ENCODE assay signal across 11 cellular contexts in the genomic region with DNA sequence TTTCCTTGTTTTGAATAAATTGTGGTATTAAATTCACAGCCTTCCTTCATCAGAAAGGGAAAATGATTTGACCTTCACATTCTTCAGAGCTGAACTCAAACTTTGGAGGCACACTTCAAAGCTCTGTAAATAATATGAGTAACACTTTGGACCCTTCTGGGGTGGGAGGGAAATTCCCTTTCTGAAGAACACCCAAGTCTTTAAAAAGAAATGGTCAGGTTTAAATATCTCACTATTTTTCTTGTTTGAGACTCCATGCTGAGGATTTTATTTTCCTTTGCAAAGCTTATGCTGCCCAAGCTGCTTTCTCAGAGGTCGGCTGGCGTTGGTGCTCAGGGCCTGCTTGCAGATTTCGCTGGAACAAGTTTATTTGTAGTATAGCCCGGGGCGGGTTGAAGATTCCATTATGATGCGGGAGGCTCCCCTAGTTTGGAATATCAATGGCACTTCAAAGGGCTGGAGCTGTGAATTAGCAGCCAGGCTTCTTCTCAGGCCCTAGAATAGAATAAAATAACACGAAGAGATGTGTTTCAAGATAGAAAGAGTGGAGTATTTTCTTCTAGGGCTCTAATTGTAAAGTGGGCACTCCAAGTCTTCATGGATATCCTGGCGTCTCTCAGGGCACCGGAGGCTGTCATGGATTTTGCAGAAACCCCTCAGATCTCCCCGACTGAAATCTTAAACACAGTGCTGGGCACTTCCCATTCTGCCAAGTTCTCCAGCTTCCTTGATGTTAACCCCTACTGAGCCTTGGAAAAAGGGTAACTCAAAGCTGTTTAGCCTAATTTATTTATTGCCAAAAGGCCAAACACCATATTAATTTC.
DNase-seq lines count a peak whose midpoint lies in the region; ATAC-seq, FAIRE-seq and TF ChIP-seq lines count a peak whose summit lies in the region.
"Had no signal": no experiment of that assay in that cellular context is flagged by ENCODE, and none has a peak within 500 bp of the region (broad histone marks: within the 10 kb centered on the region; RNA-seq: fewer than 3 reads in every experiment).

No MANE protein-coding gene starts in this region.

- no peak overlapping the region for H3K4me3 ChIP-seq in neural progenitor cell

- no peak overlapping the region for H3K27ac Mint-ChIP-seq in neural progenitor cell
- H3K27ac Mint-ChIP-seq: stimulated activated effector memory CD8-positive, alpha-beta T cell treated with anti-CD3 and anti-CD28 coated beads, Interleukin-12 subunit alpha, Interleukin-12 subunit beta, amount 100 ng/mL, for 72 hours; T-helper 1 cell treated with Interleukin-12 subunit alpha and Interleukin-12 subunit beta and Interleukin-4 antibody, amounts not matched to agents 30 μg/mL and 1 μg/mL, for 36 hours had no signal

- H3K9ac ChIP-seq in neural progenitor cell, result no peak overlapping the region

- CTCF ChIA-PET in HEK293T (lab: Yijun Ruan, JAX), result no interaction called here

- no peak overlapping the region for H3K27ac ChIP-seq in neural progenitor cell

- H3K4me3 Mint-ChIP-seq in neural progenitor cell, result no peak overlapping the region
- H3K4me3 Mint-ChIP-seq: stimulated activated effector memory CD8-positive, alpha-beta T cell treated with anti-CD3 and anti-CD28 coated beads, Interleukin-12 subunit alpha, Interleukin-12 subunit beta, amount 100 ng/mL, for 72 hours; T-helper 1 cell treated with Interleukin-12 subunit alpha and Interleukin-12 subunit beta and Interleukin-4 antibody, amounts not matched to agents 30 μg/mL and 1 μg/mL, for 36 hours had no signal

- peak overlapping the region; percentile 26 for H2AFZ ChIP-seq in neural progenitor cell (replicated peaks)

- H3K36me3 Mint-ChIP-seq in neural progenitor cell, result no peaks in the 10 kb centered on the region
- H3K36me3 Mint-ChIP-seq: stimulated activated effector memory CD8-positive, alpha-beta T cell treated with anti-CD3 and anti-CD28 coated beads, Interleukin-12 subunit alpha, Interleukin-12 subunit beta, amount 100 ng/mL, for 72 hours had no signal

- peaks cover 4% of the 10 kb centered on the region for H3K4me1 ChIP-seq in neural progenitor cell

- no peaks in the 10 kb centered on the region for H3K9me3 ChIP-seq in neural progenitor cell (ENCODE audit: low read depth)

- H3K9me3 Mint-ChIP-seq in neural progenitor cell, result peaks cover 2% of the 10 kb centered on the region
- H3K9me3 Mint-ChIP-seq: stimulated activated effector memory CD8-positive, alpha-beta T cell treated with anti-CD3 and anti-CD28 coated beads, Interleukin-12 subunit alpha, Interleukin-12 subunit beta, amount 100 ng/mL, for 72 hours; T-helper 1 cell treated with Interleukin-12 subunit alpha and Interleukin-12 subunit beta and Interleukin-4 antibody, amounts not matched to agents 30 μg/mL and 1 μg/mL, for 36 hours had no signal

- no peaks in the 10 kb centered on the region for H4K20me1 ChIP-seq in neural progenitor cell (ENCODE audit: low read depth)

- no peak for ATAC-seq in HG03135 (IDR thresholded peaks at IDR 0.05; ENCODE audit: unreplicated experiment)
- ATAC-seq: stimulated activated effector memory CD8-positive, alpha-beta T cell treated with anti-CD3 and anti-CD28 coated beads, Interleukin-12 subunit alpha, Interleukin-12 subunit beta, amount 100 ng/mL, for 72 hours had no signal

- POLR2A ChIA-PET in HEK293T (lab: Yijun Ruan, JAX), result interaction anchor here (0.8 kb wide), 1 partner anchor 9 kb away, joined by 3 read pairs; no protein-coding TSS in a partner anchor

- H3F3A ChIP-seq in neural progenitor cell (ENCODE audit: low read depth), result no peaks in the 10 kb centered on the region

- no peaks in the 10 kb centered on the region for H3K27me3 ChIP-seq in neural progenitor cell

- no peak for TF ChIP-seq CTCF in neural progenitor cell (IDR thresholded peaks at IDR 0.05)

- no peaks in the 10 kb centered on the region for H3K36me3 ChIP-seq in neural progenitor cell

- H3K27me3 Mint-ChIP-seq in neural progenitor cell (ENCODE audit: insufficient read depth, low read depth), result no peaks in the 10 kb centered on the region

- H3K4me1 Mint-ChIP-seq in neural progenitor cell, result peaks cover 23% of the 10 kb centered on the region
- H3K4me1 Mint-ChIP-seq: stimulated activated effector memory CD8-positive, alpha-beta T cell treated with anti-CD3 and anti-CD28 coated beads, Interleukin-12 subunit alpha, Interleukin-12 subunit beta, amount 100 ng/mL, for 72 hours had no signal

- peak; percentile 88 for DNase-seq in ELF-1 (ENCODE audit: low read depth, low spot score)
- DNase-seq in RCC 7860 (ENCODE audit: low spot score), result peak; percentile 89
- peak; percentile 29 for DNase-seq in fibroblast of gingiva (ENCODE audit: low read depth)
- no peak for DNase-seq in neural progenitor cell (ENCODE audit: low spot score)
- no peak for DNase-seq in HEK293T (ENCODE audit: extremely low spot score)
- DNase-seq in NOMO-1 treated with DMSO at 0.1 percent for 48 hours (lab: John Stamatoyannopoulos, UW; ENCODE audit: unreplicated experiment), result no peak
- DNase-seq in NCI-H510A (lab: John Stamatoyannopoulos, UW), result no peak
- DNase-seq: NCI-H1417 had no signal

- no peaks in the 10 kb centered on the region for H3K79me2 ChIP-seq in neural progenitor cell (ENCODE audit: low read depth)

- no peak overlapping the region for H3K4me2 ChIP-seq in neural progenitor cell

- FAIRE-seq in RCC 7860 (lab: Jason Lieb, UNC), result no peak

TF ChIP-seq in HEK293T, 16 proteins besides CTCF, POLR2A, EP300 and RAD21:
- TF ChIP-seq ZNF384 (IDR thresholded peaks at IDR 0.05), result no peak
- TF ChIP-seq FOXA1 (IDR thresholded peaks at IDR 0.05), result no peak
- TF ChIP-seq TARDBP (IDR thresholded peaks at IDR 0.05), result no peak
- no peak for TF ChIP-seq CTBP1 (IDR thresholded peaks at IDR 0.05; ENCODE audit: borderline replicate concordance)
- TF ChIP-seq LEF1 (IDR thresholded peaks at IDR 0.05; ENCODE audit: borderline replicate concordance), result no peak
- TF ChIP-seq SUZ12 (IDR thresholded peaks at IDR 0.05), result no peak

Comparison
In these comparisons a context has a peak if more than half of its experiments do, and no peak if none do; other contexts are left out.
1. DNase-seq: peak in ELF-1 (single experiment), RCC 7860 (single experiment) and fibroblast of gingiva (single experiment); none in neural progenitor cell (single experiment), HEK293T (single experiment), NOMO-1 treated with DMSO at 0.1 percent for 48 hours (single experiment) and NCI-H510A (single experiment).